Comparison of ENCODE assay signal across 8 cellular contexts in genomic region chr19:5691930-5692784, GRCh38. TPM values are rescaled to one million over a fixed set of nuclear protein-coding genes. Genes with fewer than 3 reads are reported as not detected.
A peak's percentile ranks its signal among the peaks of the same experiment; 100 is the strongest.
DNase-seq lines count a peak whose midpoint lies in the region; ATAC-seq and TF ChIP-seq lines count a peak whose summit lies in the region.

No MANE protein-coding gene starts in this region.

- no peak for TF ChIP-seq CTCF in CD4-positive, alpha-beta T cell (IDR thresholded peaks at IDR 0.05)
- TF ChIP-seq CTCF in LNCaP clone FGC (IDR thresholded peaks at IDR 0.05; ENCODE audit: control insufficient read depth, extremely low read depth, insufficient read depth) (no peak), mammary epithelial cell (conservative IDR thresholded peaks at IDR 0.05 in 1 of 2, IDR thresholded peaks at IDR 0.05 in 1 of 2; ENCODE audit: extremely low read depth in 1 of 2, insufficient read depth in 1 of 2, low read depth in 1 of 2, low read length in 2 of 2) (no peak), foreskin keratinocyte (conservative IDR thresholded peaks at IDR 0.05) (no peak)

- H3K27ac Mint-ChIP-seq in CD4-positive, alpha-beta T cell: peak overlapping the region; percentile 96

- peaks cover 67% of the 10 kb centered on the region for H3K79me2 ChIP-seq in mammary epithelial cell (ENCODE audit: insufficient read depth, low read length)

- ATAC-seq in CD4-positive, alpha-beta T cell (ENCODE audit: poor library complexity): no peak
- ATAC-seq in HG02610 (IDR thresholded peaks at IDR 0.05; ENCODE audit: unreplicated experiment): no peak
- no peak for ATAC-seq in GM19023 (IDR thresholded peaks at IDR 0.05; ENCODE audit: unreplicated experiment)
- ATAC-seq in foreskin keratinocyte: no peak

- CTCF ChIA-PET in CD4-positive, alpha-beta T cell (lab: Charles Lee): interaction anchor here (2.6 kb wide), 1 partner anchor 29 kb away, joined by 20 read pairs; the partner anchor contains the start of genes CATSPERD and LONP1
- CTCF ChIA-PET in mammary epithelial cell (lab: Charles Lee; ENCODE audit: low non-redundant PET): no interaction called here

- H3K4me1 Mint-ChIP-seq in CD4-positive, alpha-beta T cell (ENCODE audit: low read depth): peaks cover 37% of the 10 kb centered on the region

- dilution Hi-C loops in mammary epithelial cell (cut with HindIII; ENCODE audit: low sequenced_read_pairs): no loop called here

- H2AFZ ChIP-seq in mammary epithelial cell (ENCODE audit: low read depth, low read length) (no peak overlapping the region), neuron (ENCODE audit: low read depth, low read length) (no peak overlapping the region)

- no peaks in the 10 kb centered on the region for H3K27me3 Mint-ChIP-seq in CD4-positive, alpha-beta T cell

- no peaks in the 10 kb centered on the region for H3K27me3 ChIP-seq in CD4-positive, alpha-beta T cell (ENCODE audit: control insufficient read depth, insufficient read depth, low read length)
- H3K27me3 ChIP-seq in mammary epithelial cell (ENCODE audit: insufficient read depth, low read length): no peaks in the 10 kb centered on the region
- H3K27me3 ChIP-seq in neuron (ENCODE audit: insufficient read depth, low read length): no peaks in the 10 kb centered on the region
- no peaks in the 10 kb centered on the region for H3K27me3 ChIP-seq in foreskin keratinocyte

- peak overlapping the region; percentile 95 for H3K4me2 ChIP-seq in mammary epithelial cell (ENCODE audit: insufficient read depth, low read depth, low read length)

- H3K4me1 ChIP-seq in mammary epithelial cell (ENCODE audit: insufficient read depth, low read length) (peaks cover 24% of the 10 kb centered on the region), neuron (ENCODE audit: insufficient read depth, low read length) (peaks cover 11% of the 10 kb centered on the region), foreskin keratinocyte (no peaks in the 10 kb centered on the region)

- H3K9me3 Mint-ChIP-seq in CD4-positive, alpha-beta T cell: no peaks in the 10 kb centered on the region

- POLR2A ChIA-PET in CD4-positive, alpha-beta T cell (lab: Charles Lee): interaction anchor here (0.7 to 3.1 kb wide), 5 partner anchors 26 to 331 kb away, joined by 4 to 51 read pairs (median 6); partner anchors contain the start of genes CATSPERD, LONP1, SAFB and SAFB2

- intact Hi-C loops in CD4-positive, alpha-beta T cell (cut with DNase I, micrococcal nuclease): loop anchor here in 1 of 2 experiments (2.0 kb wide), 1 partner anchor 101 kb away; no protein-coding TSS in a partner anchor
- intact Hi-C loops in mammary epithelial cell (cut with micrococcal nuclease): no loop called here

- in situ Hi-C loops in mammary epithelial cell (cut with MboI; ENCODE audit: low sequenced_read_pairs in 2 of 2): no loop called here

- H3K4me3 Mint-ChIP-seq in CD4-positive, alpha-beta T cell: peak overlapping the region; percentile 73

- peak overlapping the region; percentile 99 for H3K4me3 ChIP-seq in LNCaP clone FGC (ENCODE audit: low read depth, low read length)
- peak overlapping the region; percentile 65 to 97 (median 81) for H3K4me3 ChIP-seq in mammary epithelial cell (replicated peaks in 1 of 3; ENCODE audit: insufficient read depth in 1 of 3, low read depth in 2 of 3, low read length in 3 of 3)
- peak overlapping the region; percentile 80 for H3K4me3 ChIP-seq in neuron (ENCODE audit: low read length)

- peak overlapping the region; percentile 31 for H3K27ac ChIP-seq in CD4-positive, alpha-beta T cell (ENCODE audit: low read depth, low read length)
- H3K27ac ChIP-seq in mammary epithelial cell (ENCODE audit: insufficient read depth, low read depth, low read length) (no peak overlapping the region), foreskin keratinocyte (no peak overlapping the region)

- peak overlapping the region; percentile 21 for H3K9ac ChIP-seq in mammary epithelial cell (ENCODE audit: insufficient read depth, low read length)

- H3K36me3 ChIP-seq in mammary epithelial cell (ENCODE audit: insufficient read depth, low read length) (peaks cover 10% of the 10 kb centered on the region), neuron (ENCODE audit: insufficient read depth, low read length) (peaks cover 59% of the 10 kb centered on the region)

- no TSS peak for BruUV-seq in mammary epithelial cell (replicated peaks; lab: Mats Ljungman, UMichigan)

- no peaks in the 10 kb centered on the region for H3K9me3 ChIP-seq in CD4-positive, alpha-beta T cell (ENCODE audit: control insufficient read depth, low read length)
- H3K9me3 ChIP-seq in mammary epithelial cell (replicated peaks; ENCODE audit: insufficient read depth, low read length) (no peaks in the 10 kb centered on the region), neuron (ENCODE audit: low read length) (no peaks in the 10 kb centered on the region)

- no peak for DNase-seq in CD4-positive, alpha-beta T cell
- DNase-seq in LNCaP clone FGC (ENCODE audit: low read depth) (no peak), mammary epithelial cell (no peak), foreskin keratinocyte (no peak), NCI-H1105 (lab: John Stamatoyannopoulos, UW) (no peak)

- H4K20me1 ChIP-seq in mammary epithelial cell (ENCODE audit: insufficient read depth, low read length): peaks cover 35% of the 10 kb centered on the region

- peaks cover 58% of the 10 kb centered on the region for H3K36me3 Mint-ChIP-seq in CD4-positive, alpha-beta T cell (ENCODE audit: low read depth)

- WGBS in mammary epithelial cell (ENCODE audit: low coverage, missing lambda C conversion rate): 27% methylated on average over 30 of the region's 38 CpGs

RNA-seq across cellular contexts. Expression of gene RPL36, which starts 2.1 kb away (rescaled TPM):
- 1,000 to 10,000 TPM; 1,509 to 1,565 TPM for total RNA-seq in CD4-positive, alpha-beta T cell
- total RNA-seq in mammary epithelial cell (100 to 1,000 TPM; 323 to 990 TPM), foreskin keratinocyte (1,346 and 1,361 TPM in 2 replicates)
- polyA plus RNA-seq in mammary epithelial cell (717 TPM), foreskin keratinocyte (2,000 and 2,267 TPM in 2 replicates)
- polyA minus RNA-seq in mammary epithelial cell: 88.8 TPM

RNA-seq across cellular contexts. Expression of gene HSD11B1L, which starts 11.3 kb away (rescaled TPM):
- 1 to 10 TPM; 2.4 to 2.9 TPM for total RNA-seq in CD4-positive, alpha-beta T cell
- total RNA-seq in mammary epithelial cell: 10 to 100 TPM in 1 of 2 donors, 1 to 10 TPM in 1; 6.4 to 10.5 TPM
- polyA plus RNA-seq in mammary epithelial cell: 5.2 TPM
- polyA minus RNA-seq in mammary epithelial cell: 4.6 TPM
- total RNA-seq in foreskin keratinocyte: 4.6 and 5.9 TPM in 2 replicates
- polyA plus RNA-seq in foreskin keratinocyte: 7.4 and 8.8 TPM in 2 replicates

RNA-seq across cellular contexts. Expression of gene MICOS13, which starts 11.8 kb away (rescaled TPM):
- 10 to 100 TPM; 21.7 to 23.0 TPM for total RNA-seq in CD4-positive, alpha-beta T cell
- total RNA-seq in mammary epithelial cell (10 to 100 TPM; 25.3 to 71.2 TPM), foreskin keratinocyte (89.2 and 94.0 TPM in 2 replicates)
- polyA plus RNA-seq in mammary epithelial cell (46.8 TPM), foreskin keratinocyte (142 and 152 TPM in 2 replicates)
- polyA minus RNA-seq in mammary epithelial cell: 14.5 TPM

RNA-seq across cellular contexts. Expression of gene LONP1, which starts 27.8 kb away (rescaled TPM):
- 10 to 100 TPM; 88.7 to 91.0 TPM for total RNA-seq in CD4-positive, alpha-beta T cell
- total RNA-seq in mammary epithelial cell: 10 to 100 TPM; 73.7 to 88.3 TPM
- 55.0 TPM for polyA plus RNA-seq in mammary epithelial cell
- polyA minus RNA-seq in mammary epithelial cell: 64.3 TPM
- total RNA-seq in foreskin keratinocyte: 64.2 and 69.6 TPM in 2 replicates
- 55.6 and 67.1 TPM in 2 replicates for polyA plus RNA-seq in foreskin keratinocyte

RNA-seq across cellular contexts. Expression of gene CATSPERD, which starts 28.3 kb away (rescaled TPM):
- not detected for total RNA-seq in CD4-positive, alpha-beta T cell
- total RNA-seq in mammary epithelial cell (not detected), foreskin keratinocyte (not detected in 2 replicates)
- polyA plus RNA-seq in mammary epithelial cell (not detected), foreskin keratinocyte (not detected in 2 replicates)
- polyA minus RNA-seq in mammary epithelial cell: not detected
